In genomic region chr10:124730790-124731189, GRCh38 we compare ENCODE assay signal across 26 cellular contexts. TPM values are rescaled to one million over a fixed set of nuclear protein-coding genes. Genes with fewer than 3 reads are reported as not detected.
DNase-seq lines count a peak whose midpoint lies in the region; ATAC-seq and TF ChIP-seq lines count a peak whose summit lies in the region.
"Had no signal": no experiment of that assay in that cellular context is flagged by ENCODE, and none has a peak within 500 bp of the region (broad histone marks: within the 10 kb centered on the region; RNA-seq: fewer than 3 reads in every experiment).

No MANE protein-coding gene starts in this region.

- peak overlapping the region; percentile 32 for H3K27ac Mint-ChIP-seq in activated T-cell treated with anti-CD3 and anti-CD28 coated beads, Interleukin-2, amount 50 U/mL, for 72 hours
- peak overlapping the region; percentile 82 for H3K27ac Mint-ChIP-seq in activated B cell treated with CpG ODN at 0.5 μM for 24 hours
- peak overlapping the region; percentile 64 to 99 (median 87) for H3K27ac Mint-ChIP-seq in immature natural killer cell
- H3K27ac Mint-ChIP-seq: activated CD4-positive, alpha-beta T cell treated with anti-CD3 and anti-CD28 coated beads, Interleukin-2, amount 10 ng/mL, durations not matched to agents 24 days and 14 days; activated CD8-positive, alpha-beta memory T cell treated with anti-CD3 and anti-CD28 coated beads, Interleukin-2, amount 10 ng/mL, durations not matched to agents 7 days and 5 days; activated naive CD4-positive, alpha-beta T cell treated with anti-CD3 and anti-CD28 coated beads, Interleukin-2, amount 50 U/mL, for 24 hours; activated T-helper 1 cell treated with anti-CD3 and anti-CD28 coated beads, Interleukin-12 subunit alpha, Interleukin-12 subunit beta, Interleukin-2, Interleukin-4 antibody, amounts not matched to agents 30 ng/mL and 10 ng/mL and 1 ng/mL, durations not matched to agents 14 hours and 24 hours and 36 hours; mesothelial cell of epicardium had no signal

- H3K4me1 Mint-ChIP-seq in activated T-cell treated with anti-CD3 and anti-CD28 coated beads, Interleukin-2, amount 50 U/mL, for 72 hours (ENCODE audit: low read depth): peaks cover 94% of the 10 kb centered on the region
- H3K4me1 Mint-ChIP-seq in activated B cell treated with CpG ODN at 0.5 μM for 24 hours: peaks cover 99% of the 10 kb centered on the region
- peaks cover 97 to 100% of the 10 kb centered on the region in 2 donors for H3K4me1 Mint-ChIP-seq in immature natural killer cell

- H3K27me3 ChIP-seq in thyroid gland: no peaks in the 10 kb centered on the region
- no peaks in the 10 kb centered on the region for H3K27me3 ChIP-seq in tibial artery
- H3K27me3 ChIP-seq: ascending aorta, foreskin keratinocyte, upper lobe of right lung had no signal

- no peak for TF ChIP-seq POLR2A in thyroid gland (IDR thresholded peaks at IDR 0.05)

- H3K9me3 Mint-ChIP-seq in activated T-cell treated with anti-CD3 and anti-CD28 coated beads, Interleukin-2, amount 50 U/mL, for 72 hours: no peaks in the 10 kb centered on the region
- H3K9me3 Mint-ChIP-seq in activated B cell treated with CpG ODN at 0.5 μM for 24 hours (no peaks in the 10 kb centered on the region), immature natural killer cell (no peaks in the 10 kb centered on the region)
- H3K9me3 Mint-ChIP-seq: activated CD4-positive, alpha-beta T cell treated with anti-CD3 and anti-CD28 coated beads, Interleukin-2, amount 10 ng/mL, durations not matched to agents 24 days and 14 days; activated naive CD4-positive, alpha-beta T cell treated with anti-CD3 and anti-CD28 coated beads, Interleukin-2, amount 50 U/mL, for 24 hours; activated T-helper 1 cell treated with anti-CD3 and anti-CD28 coated beads, Interleukin-12 subunit alpha, Interleukin-12 subunit beta, Interleukin-2, Interleukin-4 antibody, amounts not matched to agents 30 ng/mL and 10 ng/mL and 1 ng/mL, durations not matched to agents 14 hours and 24 hours and 36 hours; mesothelial cell of epicardium; naive thymus-derived CD8-positive, alpha-beta T cell had no signal

- in situ Hi-C loops in KBM-7 (cut with MboI; ENCODE audit: low pct_unique_long_range_greater_than_20kb, low sequenced_read_pairs): loop anchor here (25.0 kb wide), 1 partner anchor 193 kb away; no protein-coding TSS in a partner anchor

- H3K4me3 Mint-ChIP-seq in activated T-cell treated with anti-CD3 and anti-CD28 coated beads, Interleukin-2, amount 50 U/mL, for 72 hours: peak overlapping the region in 1 of 2 donors; percentile 58
- no peak overlapping the region for H3K4me3 Mint-ChIP-seq in activated B cell treated with CpG ODN at 0.5 μM for 24 hours
- H3K4me3 Mint-ChIP-seq in immature natural killer cell: peak overlapping the region in 4 of 5 donors; percentile 28 to 61 (median 44)
- H3K4me3 Mint-ChIP-seq: activated CD4-positive, alpha-beta T cell treated with anti-CD3 and anti-CD28 coated beads, Interleukin-2, amount 10 ng/mL, durations not matched to agents 24 days and 14 days; activated CD8-positive, alpha-beta memory T cell treated with anti-CD3 and anti-CD28 coated beads, Interleukin-2, amount 10 ng/mL, durations not matched to agents 7 days and 5 days; activated naive CD4-positive, alpha-beta T cell treated with anti-CD3 and anti-CD28 coated beads, Interleukin-2, amount 50 U/mL, for 24 hours; activated T-helper 1 cell treated with anti-CD3 and anti-CD28 coated beads, Interleukin-12 subunit alpha, Interleukin-12 subunit beta, Interleukin-2, Interleukin-4 antibody, amounts not matched to agents 30 ng/mL and 10 ng/mL and 1 ng/mL, durations not matched to agents 14 hours and 24 hours and 36 hours; mesothelial cell of epicardium had no signal

- 79 to 85% methylated on average over 3 of the region's 3 CpGs for WGBS in thyroid gland, 2 donors

- H3K4me1 ChIP-seq in thyroid gland (peaks cover 89 to 100% of the 10 kb centered on the region in 2 donors), tibial artery (peaks cover 0 to 56% (median 28%) of the 10 kb centered on the region in 4 donors)

- no peaks in the 10 kb centered on the region for H3K27me3 Mint-ChIP-seq in activated T-cell treated with anti-CD3 and anti-CD28 coated beads, Interleukin-2, amount 50 U/mL, for 72 hours (ENCODE audit: low read depth)
- H3K27me3 Mint-ChIP-seq in activated B cell treated with CpG ODN at 0.5 μM for 24 hours (no peaks in the 10 kb centered on the region), immature natural killer cell (ENCODE audit: low read depth in 3 of 3) (peaks cover 4 to 33% (median 19%) of the 10 kb centered on the region in 3 donors)
- H3K27me3 Mint-ChIP-seq: activated CD4-positive, alpha-beta T cell treated with anti-CD3 and anti-CD28 coated beads, Interleukin-2, amount 10 ng/mL, durations not matched to agents 24 days and 14 days; activated CD8-positive, alpha-beta memory T cell treated with anti-CD3 and anti-CD28 coated beads, Interleukin-2, amount 10 ng/mL, durations not matched to agents 7 days and 5 days; activated naive CD4-positive, alpha-beta T cell treated with anti-CD3 and anti-CD28 coated beads, Interleukin-2, amount 50 U/mL, for 24 hours; naive thymus-derived CD8-positive, alpha-beta T cell had no signal

- POLR2A ChIA-PET in activated B cell treated with CpG ODN at 0.5 μM for 24 hours (lab: Charles Lee): interaction anchor here (0.9 to 8.9 kb wide), 7 partner anchors 7 to 128 kb away, joined by 3 to 135 read pairs (median 18); partner anchors contain the start of gene ABRAXAS2

- H3K4me3 ChIP-seq in thyroid gland (replicated peaks in 1 of 3) (no peak overlapping the region), tibial artery (no peak overlapping the region)
- H3K4me3 ChIP-seq: ascending aorta, upper lobe of right lung had no signal

- H3K36me3 Mint-ChIP-seq in activated T-cell treated with anti-CD3 and anti-CD28 coated beads, Interleukin-2, amount 50 U/mL, for 72 hours (ENCODE audit: insufficient read depth in 2 of 2): peaks cover 5 to 8% of the 10 kb centered on the region in 2 donors
- H3K36me3 Mint-ChIP-seq in activated B cell treated with CpG ODN at 0.5 μM for 24 hours (ENCODE audit: low read depth): peaks cover 52% of the 10 kb centered on the region
- peaks cover 5 to 20% (median 15%) of the 10 kb centered on the region in 3 donors for H3K36me3 Mint-ChIP-seq in immature natural killer cell

- CTCF ChIA-PET in activated B cell treated with CpG ODN at 0.5 μM for 24 hours (lab: Charles Lee): interaction anchor here (0.9 kb wide), 1 partner anchor 73 kb away, joined by 3 read pairs; no protein-coding TSS in a partner anchor

- TF ChIP-seq CTCF in activated B cell treated with CpG ODN at 0.5 μM for 24 hours (IDR thresholded peaks at IDR 0.05) (no peak), thyroid gland (IDR thresholded peaks at IDR 0.05) (no peak), tibial artery (IDR thresholded peaks at IDR 0.05) (no peak)

- DNase-seq in activated T-cell treated with anti-CD3 and anti-CD28 coated beads, Interleukin-2, amount 50 U/mL, for 72 hours: no peak
- no peak for DNase-seq in activated T-cell treated with anti-CD3 and anti-CD28 coated beads, Interleukin-2, amount 50 U/mL, for 48 hours
- no peak for DNase-seq in activated B cell treated with CpG ODN at 0.5 μM for 24 hours
- DNase-seq in immature natural killer cell: no peak
- no peak for DNase-seq in thyroid gland
- no peak for DNase-seq in DMS 273 treated with DMSO at 0.1 percent for 48 hours (lab: John Stamatoyannopoulos, UW)
- DNase-seq in KBM-7: no peak
- DNase-seq in tibial artery: no peak
- DNase-seq: activated CD4-positive, alpha-beta T cell treated with anti-CD3 and anti-CD28 coated beads, Interleukin-2, amount 10 ng/mL, durations not matched to agents 24 days and 14 days; central memory CD4-positive, alpha-beta T cell; effector CD4-positive, alpha-beta T cell; erythroblast; foreskin keratinocyte; H7; Kasumi-1; naive thymus-derived CD8-positive, alpha-beta T cell; NCI-H524; NK-92 treated with Interleukin-12 subunit alpha and Interleukin-12 subunit beta, amount 100 ng/mL, for 24 hours; stimulated activated CD4-positive, alpha-beta T cell treated with anti-CD3 and anti-CD28 coated beads, Interleukin-12 subunit alpha, Interleukin-12 subunit beta, amount 100 ng/mL, for 4 hours had no signal

- peak overlapping the region; percentile 87 to 98 (median 93) for H3K27ac ChIP-seq in thyroid gland
- no peak overlapping the region for H3K27ac ChIP-seq in tibial artery
- H3K27ac ChIP-seq: foreskin keratinocyte, upper lobe of right lung had no signal

- ATAC-seq in activated T-cell treated with anti-CD3 and anti-CD28 coated beads, Interleukin-2, amount 50 U/mL, for 72 hours (replicated peaks in 1 of 2): no peak
- ATAC-seq in activated B cell treated with CpG ODN at 0.5 μM for 24 hours (ENCODE audit: low read depth): no peak
- ATAC-seq: activated CD8-positive, alpha-beta memory T cell treated with anti-CD3 and anti-CD28 coated beads, Interleukin-2, amount 10 ng/mL, durations not matched to agents 7 days and 5 days; foreskin keratinocyte; left lobe of liver; naive thymus-derived CD8-positive, alpha-beta T cell; upper lobe of right lung had no signal

- intact Hi-C loops in activated B cell treated with CpG ODN at 0.5 μM for 24 hours (cut with micrococcal nuclease): no loop called here
- intact Hi-C loops in thyroid gland (cut with DNase I): no loop called here
- intact Hi-C loops in tibial artery (cut with DNase I; ENCODE audit: low total_unique reads): loop anchor here (10.0 kb wide), 1 partner anchor 316 kb away; the partner anchor contains the start of gene OAT

- H3K9me3 ChIP-seq in thyroid gland (no peaks in the 10 kb centered on the region), tibial artery (no peaks in the 10 kb centered on the region)
- H3K9me3 ChIP-seq: ascending aorta, upper lobe of right lung had no signal

- no peaks in the 10 kb centered on the region for H3K36me3 ChIP-seq in thyroid gland
- H3K36me3 ChIP-seq in tibial artery: no peaks in the 10 kb centered on the region
- H3K36me3 ChIP-seq: ascending aorta, upper lobe of right lung had no signal

RNA-seq across cellular contexts. Expression of gene FAM53B, which starts 13.4 kb away (rescaled TPM):
- total RNA-seq in activated T-cell treated with anti-CD3 and anti-CD28 coated beads, Interleukin-2, amount 50 U/mL, for 72 hours: 10 to 100 TPM; 30.0 to 37.7 TPM
- 70.9 and 73.9 TPM in 2 replicates for total RNA-seq in activated B cell treated with CpG ODN at 0.5 μM for 24 hours
- 10 to 100 TPM; 12.1 to 62.1 (median 23.8) TPM for polyA plus RNA-seq in immature natural killer cell
- total RNA-seq in thyroid gland: 10 to 100 TPM; 37.6 to 96.3 (median 80.4) TPM

Comparison
In these comparisons a context has a peak if more than half of its experiments do, and no peak if none do; other contexts are left out.
1. H3K27ac Mint-ChIP-seq: peak in every context shown above with its lines; median percentile 87 in immature natural killer cell; 82 in activated B cell treated with CpG ODN at 0.5 μM for 24 hours; 32 in activated T-cell treated with anti-CD3 and anti-CD28 coated beads, Interleukin-2, amount 50 U/mL, for 72 hours.
2. H3K27ac ChIP-seq: peak in thyroid gland (3 of 3); none in tibial artery (0 of 2).